Comparison of ENCODE assay signal across 18 cellular contexts in genomic region chr3:25176999-25177398, GRCh38.
"Had no signal": no experiment of that assay in that cellular context is flagged by ENCODE, and none has a peak within 500 bp of the region (broad histone marks: within the 10 kb centered on the region; RNA-seq: fewer than 3 reads in every experiment).

No MANE protein-coding gene starts in this region.

- H3K4me1 ChIP-seq: SJCRH30 had no signal

- DNase-seq: KBM-7, MV-4-11, NCI-H1048, NCI-H1105, NCI-H1417, NCI-H1436 treated with DMSO at 0.1 percent for 48 hours, NCI-H1694, NCI-H187 treated with DMSO at 0.1 percent for 48 hours, NCI-H2029 treated with DMSO at 0.1 percent for 48 hours, NCI-H2107, NCI-H2227 treated with DMSO at 0.1 percent for 48 hours, NCI-H524 treated with DMSO at 0.1 percent for 48 hours, NCI-H69, NCI-H774, SHP77 treated with DMSO at 0.1 percent for 48 hours, SJCRH30 had no signal

- H3K9me3 ChIP-seq: SJCRH30 had no signal

- H3K4me3 ChIP-seq: SJCRH30 had no signal

- ATAC-seq: SK-N-SH treated with all-trans-retinoic acid at 6 μM for 48 hours had no signal

- H3K27me3 ChIP-seq: SJCRH30 had no signal

- H3K27ac ChIP-seq: RWPE1, SJCRH30 had no signal

- H3K36me3 ChIP-seq: SJCRH30 had no signal
